ENCODE assay signal across 12 cellular contexts in genomic region chr6:134249759-134250602, GRCh38.
DNase-seq lines count a peak whose midpoint lies in the region; ATAC-seq, FAIRE-seq and TF ChIP-seq lines count a peak whose summit lies in the region.
"Had no signal": no experiment of that assay in that cellular context is flagged by ENCODE, and none has a peak within 500 bp of the region (broad histone marks: within the 10 kb centered on the region; RNA-seq: fewer than 3 reads in every experiment).

No MANE protein-coding gene starts in this region.

- peaks cover 36% of the 10 kb centered on the region for H3F3A ChIP-seq in MM.1S (ENCODE audit: insufficient read depth, low read length)

- no peaks in the 10 kb centered on the region for H3K9me3 ChIP-seq in A549
- H3K9me3 ChIP-seq in MM.1S (replicated peaks; ENCODE audit: insufficient read depth, low read length), result no peaks in the 10 kb centered on the region
- no peaks in the 10 kb centered on the region for H3K9me3 ChIP-seq in K562 (replicated peaks; ENCODE audit: control insufficient read depth, insufficient read depth, low read depth, low read length)
- H3K9me3 ChIP-seq in mucosa of descending colon, result no peaks in the 10 kb centered on the region
- H3K9me3 ChIP-seq in trophoblast cell (ENCODE audit: insufficient read depth, low read depth, low read length), result no peaks in the 10 kb centered on the region

- H2BK5ac ChIP-seq in trophoblast cell (ENCODE audit: low read depth, low read length, poor library complexity), result no peak overlapping the region

- 52% methylated on average over 7 of the region's 7 CpGs for WGBS in A549 (ENCODE audit: missing lambda C conversion rate)
- WGBS in K562 (ENCODE audit: insufficient coverage, low coverage, missing lambda C conversion rate), result 10% methylated on average over 7 of the region's 7 CpGs
- no CpG with 5 or more reads among the region's 7 CpGs for WGBS in trophoblast cell (ENCODE audit: extremely low coverage, insufficient coverage, insufficient read length)

- H4K91ac ChIP-seq in trophoblast cell (ENCODE audit: low read depth, low read length), result no peak overlapping the region

- H4K8ac ChIP-seq in trophoblast cell (ENCODE audit: low read depth, low read length), result no peak overlapping the region

- peaks cover 24% of the 10 kb centered on the region for H3K4me1 ChIP-seq in A549
- H3K4me1 ChIP-seq in MM.1S (ENCODE audit: low read length), result peaks cover 53% of the 10 kb centered on the region
- H3K4me1 ChIP-seq in K562 (replicated peaks in 1 of 2; ENCODE audit: control insufficient read depth in 2 of 2, insufficient read depth in 2 of 2, low read length in 2 of 2), result peaks cover 0 to 4% of the 10 kb centered on the region in 2 experiments; a peak in 1 of 5 replicates
- no peaks in the 10 kb centered on the region for H3K4me1 ChIP-seq in mucosa of descending colon (ENCODE audit: low read depth)
- H3K4me1 ChIP-seq in trophoblast cell (ENCODE audit: control insufficient read depth in 1 of 2, insufficient read depth in 2 of 2, low read length in 2 of 2), result no peaks in the 10 kb centered on the region

- intact Hi-C loops in K562 (cut with micrococcal nuclease), result loop anchor here (5.0 kb wide), 1 partner anchor 53 kb away; no protein-coding TSS in a partner anchor
- intact Hi-C loops in mucosa of descending colon (cut with DNase I, micrococcal nuclease), result no loop called here

- H3K27ac ChIP-seq in A549, result peak overlapping the region in 1 of 2 experiments; percentile 47; a peak in 1 of 6 replicates
- H3K27ac ChIP-seq in MM.1S (ENCODE audit: low read length), result peak overlapping the region; percentile 92
- no peak overlapping the region for H3K27ac ChIP-seq in K562 (ENCODE audit: extremely low read depth, low read depth, low read length)
- no peak overlapping the region for H3K27ac ChIP-seq in trophoblast cell (ENCODE audit: low read depth, low read length)
- H3K27ac ChIP-seq: C4-2B had no signal

- no peak overlapping the region for H2BK12ac ChIP-seq in trophoblast cell (ENCODE audit: low read length)

- H4K20me1 ChIP-seq in MM.1S (ENCODE audit: insufficient read depth, low read length), result no peaks in the 10 kb centered on the region
- H4K20me1 ChIP-seq in K562 (replicated peaks; ENCODE audit: control insufficient read depth, insufficient read depth, low read length), result no peaks in the 10 kb centered on the region

- H3K23ac ChIP-seq in trophoblast cell (ENCODE audit: low read length), result no peak overlapping the region

- no peaks in the 10 kb centered on the region for H3K79me1 ChIP-seq in trophoblast cell (ENCODE audit: low read length)

- in situ Hi-C loops in K562 (cut with MboI), result no loop called here

- H4K12ac ChIP-seq in trophoblast cell (ENCODE audit: low read depth, low read length), result no peak overlapping the region

- ATAC-seq in A549, result no peak
- peak; percentile 43; the same call in 1 of the 3 replicates for ATAC-seq in K562
- peak; percentile 29 for ATAC-seq in mucosa of descending colon
- no peak for ATAC-seq in GM18868 (IDR thresholded peaks at IDR 0.05; ENCODE audit: unreplicated experiment)

- CTCF ChIA-PET in A549 (lab: Yijun Ruan, JAX) (no interaction called here), K562 (lab: Yijun Ruan, JAX; ENCODE audit: low intra/inter-chr PET ratio) (no interaction called here)

- FAIRE-seq in A549 (lab: Jason Lieb, UNC) (no peak), K562 (lab: Jason Lieb, UNC) (no peak)

- H3K27me3 ChIP-seq in MM.1S (replicated peaks; ENCODE audit: insufficient read depth, low read length) (no peaks in the 10 kb centered on the region), K562 (ENCODE audit: control insufficient read depth in 2 of 2, insufficient read depth in 2 of 2, low read length in 2 of 2) (no peaks in the 10 kb centered on the region), trophoblast cell (ENCODE audit: insufficient read depth, low read length) (no peaks in the 10 kb centered on the region)

- no peak overlapping the region for H2AK5ac ChIP-seq in trophoblast cell (ENCODE audit: low read length)

- TF ChIP-seq CTCF in A549 (IDR thresholded peaks at IDR 0.05), result no peak
- no peak for TF ChIP-seq CTCF in MM.1S (IDR thresholded peaks at IDR 0.05; ENCODE audit: low read length)
- TF ChIP-seq CTCF in K562 (IDR thresholded peaks at IDR 0.05 in 2 of 3, conservative IDR thresholded peaks at IDR 0.05 in 1 of 3; ENCODE audit: insufficient read depth in 2 of 3, low read depth in 1 of 3, low read length in 3 of 3), result no peak
- TF ChIP-seq CTCF in mucosa of descending colon (IDR thresholded peaks at IDR 0.05), result no peak

- BruUV-seq in K562 (replicated peaks; lab: Mats Ljungman, UMichigan), result no TSS peak

- no peak overlapping the region for H2BK120ac ChIP-seq in trophoblast cell (ENCODE audit: insufficient read depth, low read length, poor library complexity)

- TF ChIP-seq RAD21 in A549 (conservative IDR thresholded peaks at IDR 0.05 in 1 of 2, IDR thresholded peaks at IDR 0.05 in 1 of 2) (no peak), K562 (CRISPR knock-in tag; conservative IDR thresholded peaks at IDR 0.05 in 1 of 2, IDR thresholded peaks at IDR 0.05 in 1 of 2) (no peak)

- H3K4me2 ChIP-seq in A549 (peak overlapping the region; percentile 26), MM.1S (ENCODE audit: low read depth, low read length) (peak overlapping the region; percentile 35), K562 (ENCODE audit: insufficient read depth, low read length) (no peak overlapping the region), trophoblast cell (ENCODE audit: low read length) (no peak overlapping the region)

- no peaks in the 10 kb centered on the region for H3K9me2 ChIP-seq in MM.1S (replicated peaks; ENCODE audit: insufficient read depth, low read length)

- no peaks in the 10 kb centered on the region for H3K36me3 ChIP-seq in MM.1S (replicated peaks; ENCODE audit: insufficient read depth, low read length)
- no peaks in the 10 kb centered on the region for H3K36me3 ChIP-seq in K562 (ENCODE audit: control insufficient read depth, insufficient read depth, low read length)
- H3K36me3 ChIP-seq in mucosa of descending colon (ENCODE audit: low read depth), result no peaks in the 10 kb centered on the region
- no peaks in the 10 kb centered on the region for H3K36me3 ChIP-seq in trophoblast cell (ENCODE audit: control insufficient read depth in 1 of 2, insufficient read depth in 2 of 2, low read length in 2 of 2)

- no peak overlapping the region for H3K14ac ChIP-seq in trophoblast cell (ENCODE audit: low read length)

- H3K79me2 ChIP-seq in MM.1S (ENCODE audit: low read length), result no peaks in the 10 kb centered on the region
- H3K79me2 ChIP-seq in K562 (ENCODE audit: control insufficient read depth, insufficient read depth, low read length), result no peaks in the 10 kb centered on the region
- H3K79me2 ChIP-seq in trophoblast cell (ENCODE audit: control insufficient read depth, insufficient read depth, low read length, poor library complexity), result no peaks in the 10 kb centered on the region

- no peak overlapping the region for H3K4ac ChIP-seq in trophoblast cell (ENCODE audit: low read depth, low read length)

- TF ChIP-seq POLR2A in A549 (IDR thresholded peaks at IDR 0.05; ENCODE audit: low read length), result no peak
- no peak for TF ChIP-seq POLR2A in K562 (conservative IDR thresholded peaks at IDR 0.05)

- DNase-seq in A549 (ENCODE audit: low read depth in 1 of 2, low spot score in 1 of 2) (peak in 1 of 2 experiments; percentile 4), MM.1S (peak; percentile 67), K562 (ENCODE audit: extremely low read depth in 1 of 4, low spot score in 3 of 4) (peak in 1 of 4 experiments; percentile 18), mucosa of descending colon (no peak), trophoblast cell (no peak), T-helper 9 cell (no peak), superior temporal gyrus (ENCODE audit: extremely low spot score) (no peak)
- DNase-seq: activated effector memory CD4-positive, alpha-beta T cell treated with Interleukin-2 at 50 U/mL for 16 hours; GOT3; NCI-H2081 had no signal

- H3K9me1 ChIP-seq in K562 (ENCODE audit: control insufficient read depth, insufficient read depth, low read length), result no peaks in the 10 kb centered on the region

- H2AFZ ChIP-seq in MM.1S (ENCODE audit: low read length), result peak overlapping the region; percentile 45
- no peak overlapping the region for H2AFZ ChIP-seq in K562 (ENCODE audit: low read depth, low read length)
- no peak overlapping the region for H2AFZ ChIP-seq in trophoblast cell (ENCODE audit: insufficient read depth, low read length, poor library complexity)

- H3K9ac ChIP-seq in MM.1S (ENCODE audit: low read length) (peak overlapping the region; percentile 13; the same call in 1 of the 2 replicates), K562 (ENCODE audit: insufficient read depth in 1 of 2, low read depth in 2 of 2, low read length in 2 of 2) (no peak overlapping the region), trophoblast cell (ENCODE audit: low read length) (no peak overlapping the region)

- TF ChIP-seq EP300 in A549 (IDR thresholded peaks at IDR 0.05) (no peak), K562 (IDR thresholded peaks at IDR 0.05; ENCODE audit: low read length) (no peak)

- no peak overlapping the region for H3K18ac ChIP-seq in trophoblast cell (ENCODE audit: low read length)

- POLR2A ChIA-PET in A549 (lab: Yijun Ruan, JAX) (no interaction called here), K562 (lab: Yijun Ruan, JAX) (interaction anchor here (0.7 to 1.6 kb wide), 3 partner anchors 9 to 473 kb away, joined by 3 to 6 read pairs (median 3); no protein-coding TSS in a partner anchor)

- H3K4me3 ChIP-seq in A549 (no peak overlapping the region), MM.1S (ENCODE audit: low read length) (no peak overlapping the region), K562 (no peak overlapping the region), mucosa of descending colon (no peak overlapping the region), trophoblast cell (ENCODE audit: low read depth, low read length) (no peak overlapping the region)

TF ChIP-seq in A549, 52 proteins besides CTCF, POLR2A, EP300 and RAD21 (continues in another document):
- TF ChIP-seq HES2 (IDR thresholded peaks at IDR 0.05) (no peak), KDM5A (IDR thresholded peaks at IDR 0.05) (no peak), HDAC2 (IDR thresholded peaks at IDR 0.05) (no peak), RARB (CRISPR knock-in tag; IDR thresholded peaks at IDR 0.05) (no peak), TP53 (CRISPR knock-in tag; IDR thresholded peaks at IDR 0.05) (no peak)

TF ChIP-seq in K562, 482 proteins besides CTCF, POLR2A, EP300 and RAD21 (continues in another document):
- TF ChIP-seq, protein P1, sequence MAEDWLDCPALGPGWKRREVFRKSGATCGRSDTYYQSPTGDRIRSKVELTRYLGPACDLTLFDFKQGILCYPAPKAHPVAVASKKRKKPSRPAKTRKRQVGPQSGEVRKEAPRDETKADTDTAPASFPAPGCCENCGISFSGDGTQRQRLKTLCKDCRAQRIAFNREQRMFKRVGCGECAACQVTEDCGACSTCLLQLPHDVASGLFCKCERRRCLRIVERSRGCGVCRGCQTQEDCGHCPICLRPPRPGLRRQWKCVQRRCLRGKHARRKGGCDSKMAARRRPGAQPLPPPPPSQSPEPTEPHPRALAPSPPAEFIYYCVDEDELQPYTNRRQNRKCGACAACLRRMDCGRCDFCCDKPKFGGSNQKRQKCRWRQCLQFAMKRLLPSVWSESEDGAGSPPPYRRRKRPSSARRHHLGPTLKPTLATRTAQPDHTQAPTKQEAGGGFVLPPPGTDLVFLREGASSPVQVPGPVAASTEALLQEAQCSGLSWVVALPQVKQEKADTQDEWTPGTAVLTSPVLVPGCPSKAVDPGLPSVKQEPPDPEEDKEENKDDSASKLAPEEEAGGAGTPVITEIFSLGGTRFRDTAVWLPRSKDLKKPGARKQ (CRISPR knock-in tag; IDR thresholded peaks at IDR 0.05), result no peak

Comparison
In these comparisons a context has a peak if more than half of its experiments do, and no peak if none do; other contexts are left out.
1. ATAC-seq: peak in K562 (single experiment) and mucosa of descending colon (single experiment); none in A549 (0 of 2) and GM18868 (single experiment).
2. H3K4me2 ChIP-seq: peak in A549 (single experiment) and MM.1S (single experiment); none in K562 (single experiment) and trophoblast cell (single experiment).
3. Of the 35 proteins assayed by ChIP-seq in both K562 and A549: peak only in K562: KDM1A; only in A549: none; in both: none; in neither: 32; mixed calls (peak in some experiments, not most) for 2.